ENCODE assay signal across 8 cellular contexts in genomic region chr2:176582990-176583481, GRCh38.
DNase-seq lines count a peak whose midpoint lies in the region; ATAC-seq, FAIRE-seq and TF ChIP-seq lines count a peak whose summit lies in the region.

No MANE protein-coding gene starts in this region.

- peaks cover 0 to 5% (median 0%) of the 10 kb centered on the region in 8 donors for H3K9me3 Mint-ChIP-seq in CD4-positive, alpha-beta memory T cell

- H3K27me3 ChIP-seq in BJ (ENCODE audit: control insufficient read depth, insufficient read depth, low read length) (no peaks in the 10 kb centered on the region; the same call in 1 of the 2 replicates), colonic mucosa (no peaks in the 10 kb centered on the region), muscle layer of duodenum (ENCODE audit: low read depth, low read length) (no peaks in the 10 kb centered on the region)
- no peaks in the 10 kb centered on the region for H3K27me3 ChIP-seq in CD4-positive, alpha-beta memory T cell (ENCODE audit: insufficient read depth, low read length)

- no peak overlapping the region for H3K4me3 Mint-ChIP-seq in CD4-positive, alpha-beta memory T cell

- H3K27ac ChIP-seq in colonic mucosa (peak overlapping the region; percentile 4), muscle layer of duodenum (ENCODE audit: low read length) (peak overlapping the region; percentile 34)
- no peak overlapping the region for H3K27ac ChIP-seq in CD4-positive, alpha-beta memory T cell (ENCODE audit: low read depth, low read length)

- H3K4me1 Mint-ChIP-seq in CD4-positive, alpha-beta memory T cell: no peaks in the 10 kb centered on the region

- H3K4me3 ChIP-seq in BJ (ENCODE audit: low read depth, low read length): no peak overlapping the region
- H3K4me3 ChIP-seq in colonic mucosa: no peak overlapping the region
- H3K4me3 ChIP-seq in muscle layer of duodenum (ENCODE audit: low read depth in 1 of 2, low read length in 2 of 2): no peak overlapping the region
- no peak overlapping the region for H3K4me3 ChIP-seq in CD4-positive, alpha-beta memory T cell (ENCODE audit: low read length in 2 of 2)

- peaks cover 5 to 27% of the 10 kb centered on the region in 2 donors for H3K27me3 Mint-ChIP-seq in CD4-positive, alpha-beta memory T cell

- no peak overlapping the region for H3K27ac Mint-ChIP-seq in CD4-positive, alpha-beta memory T cell

- H3K36me3 ChIP-seq in BJ (ENCODE audit: control insufficient read depth, insufficient read depth, low read length) (no peaks in the 10 kb centered on the region), colonic mucosa (no peaks in the 10 kb centered on the region), muscle layer of duodenum (ENCODE audit: control insufficient read depth in 1 of 2, insufficient read depth in 2 of 2, low read length in 2 of 2) (no peaks in the 10 kb centered on the region)
- no peaks in the 10 kb centered on the region for H3K36me3 ChIP-seq in CD4-positive, alpha-beta memory T cell (ENCODE audit: insufficient read depth, low read length)

- peaks cover 4% of the 10 kb centered on the region for H3K4me1 ChIP-seq in colonic mucosa
- H3K4me1 ChIP-seq in muscle layer of duodenum (ENCODE audit: control insufficient read depth in 1 of 2, insufficient read depth in 2 of 2, low read length in 2 of 2): peaks cover 0 to 3% of the 10 kb centered on the region in 2 donors
- H3K4me1 ChIP-seq in CD4-positive, alpha-beta memory T cell (ENCODE audit: insufficient read depth, low read length): no peaks in the 10 kb centered on the region

- DNase-seq in BJ (ENCODE audit: low read depth) (peak; percentile 73), LoVo (ENCODE audit: low spot score) (peak; percentile 78), colonic mucosa (no peak), GF-D8 (lab: John Stamatoyannopoulos, UW) (no peak), D721Med (ENCODE audit: insufficient read length, low spot score) (no peak)
- DNase-seq in CD4-positive, alpha-beta memory T cell: no peak

- no peak for FAIRE-seq in D721Med (lab: Jason Lieb, UNC)

- intact Hi-C loops in colonic mucosa (cut with DNase I): no loop called here
- intact Hi-C loops in CD4-positive, alpha-beta memory T cell (cut with micrococcal nuclease): no loop called here

- POLR2A ChIA-PET in BJ (lab: Charles Lee): no interaction called here
- POLR2A ChIA-PET in CD4-positive, alpha-beta memory T cell (lab: Charles Lee; ENCODE audit: partially characterized antibody): no interaction called here

- H3K9ac ChIP-seq in colonic mucosa (ENCODE audit: low read depth in 2 of 2, low read length in 2 of 2): no peak overlapping the region

- no peaks in the 10 kb centered on the region for H3K36me3 Mint-ChIP-seq in CD4-positive, alpha-beta memory T cell

- no peaks in the 10 kb centered on the region for H3K9me3 ChIP-seq in colonic mucosa
- H3K9me3 ChIP-seq in muscle layer of duodenum (ENCODE audit: control insufficient read depth in 1 of 2, low read length in 2 of 2): no peaks in the 10 kb centered on the region
- no peaks in the 10 kb centered on the region for H3K9me3 ChIP-seq in CD4-positive, alpha-beta memory T cell (ENCODE audit: control insufficient read depth in 1 of 2, low read length in 2 of 2)

- ATAC-seq in HG03025 (IDR thresholded peaks at IDR 0.05; ENCODE audit: low FRiP score, unreplicated experiment): no peak

- TF ChIP-seq CTCF in BJ (IDR thresholded peaks at IDR 0.05; ENCODE audit: insufficient read depth, low read depth, low read length) (no peak), colonic mucosa (IDR thresholded peaks at IDR 0.05) (no peak), D721Med (IDR thresholded peaks at IDR 0.05; ENCODE audit: insufficient read depth, missing control alignments) (no peak)

- CTCF ChIA-PET in BJ (lab: Yijun Ruan, JAX): interaction anchor here (0.6 to 2.8 kb wide), 4 partner anchors 29 to 128 kb away, joined by 3 to 10 read pairs (median 3); no protein-coding TSS in a partner anchor
- CTCF ChIA-PET in CD4-positive, alpha-beta memory T cell (lab: Charles Lee; ENCODE audit: partially characterized antibody): no interaction called here

Comparison
In these comparisons a context has a peak if more than half of its experiments do, and no peak if none do; other contexts are left out.
1. DNase-seq: peak in BJ (single experiment) and LoVo (single experiment); none in colonic mucosa (single experiment), GF-D8 (single experiment), CD4-positive, alpha-beta memory T cell (0 of 5) and D721Med (single experiment).